In the genomic region with DNA sequence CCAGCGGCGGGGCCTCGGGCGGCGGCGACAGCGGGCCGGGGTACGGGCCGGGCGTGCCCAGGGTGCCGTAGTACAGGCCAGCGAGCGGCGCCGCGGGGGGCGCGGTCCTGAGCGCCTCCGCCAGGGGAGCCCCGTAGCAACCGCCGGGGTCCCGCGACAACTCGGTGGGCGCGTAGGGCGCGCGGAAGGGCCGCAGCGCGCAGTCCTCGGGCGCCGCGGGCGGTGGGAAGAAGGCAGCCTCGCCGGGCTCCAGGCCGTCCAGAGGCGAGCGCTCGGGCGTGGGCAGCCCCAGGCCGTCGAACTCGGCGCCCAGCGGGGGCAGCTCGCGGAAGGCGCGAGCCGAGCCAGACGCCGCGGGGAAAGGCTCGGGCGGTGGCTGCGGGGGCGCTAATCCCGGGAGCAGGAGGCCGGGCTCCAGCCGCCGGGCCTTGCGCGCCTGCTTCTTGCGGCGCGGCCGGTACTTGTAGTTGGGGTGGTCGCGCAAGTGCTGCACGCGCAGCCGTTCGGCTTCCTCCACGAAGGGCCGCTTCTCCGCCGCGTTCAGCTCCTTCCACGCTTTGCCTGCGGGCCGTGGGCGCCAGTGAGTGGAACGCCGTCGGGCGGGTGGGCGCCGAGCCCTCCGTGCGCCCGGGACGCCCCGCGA, we compare ENCODE assay signal across 1 cellular context.
TF ChIP-seq lines count a peak whose summit lies in the region.

No MANE protein-coding gene starts in this region.

TF ChIP-seq in SK-N-SH, 30 proteins besides CTCF, POLR2A, EP300 and RAD21 (continued from another document):
- TF ChIP-seq NFIC (IDR thresholded peaks at IDR 0.05; ENCODE audit: borderline replicate concordance) (no peak), POLR2AphosphoS5 (IDR thresholded peaks at IDR 0.05; ENCODE audit: low read depth, low read length) (no peak)
